ENCODE assay signal across 24 cellular contexts in genomic region chr18:5451871-5452270, GRCh38.
"Had no signal": no experiment of that assay in that cellular context is flagged by ENCODE, and none has a peak within 500 bp of the region (broad histone marks: within the 10 kb centered on the region; RNA-seq: fewer than 3 reads in every experiment).

No MANE protein-coding gene starts in this region.

- H3K9me3 ChIP-seq: colonic mucosa, esophagus muscularis mucosa, esophagus squamous epithelium, gastrocnemius medialis, gastroesophageal sphincter, heart left ventricle, heart right ventricle had no signal

- H3K27me3 ChIP-seq: colonic mucosa, dorsolateral prefrontal cortex, esophagus muscularis mucosa, esophagus squamous epithelium, foreskin keratinocyte, gastrocnemius medialis, gastroesophageal sphincter, heart left ventricle, heart right ventricle had no signal

- H3K4me3 ChIP-seq: colonic mucosa, coronary artery, dorsolateral prefrontal cortex, esophagus muscularis mucosa, esophagus squamous epithelium, gastrocnemius medialis, gastroesophageal sphincter, heart left ventricle, heart right ventricle had no signal

- ATAC-seq: effector memory CD8-positive, alpha-beta T cell; esophagus mucosa; gastrocnemius medialis; gastroesophageal sphincter; heart left ventricle; heart right ventricle had no signal

- H3K36me3 ChIP-seq: colonic mucosa, esophagus muscularis mucosa, esophagus squamous epithelium, gastrocnemius medialis, gastroesophageal sphincter, heart left ventricle, heart right ventricle had no signal

- H3K4me1 ChIP-seq: colonic mucosa, esophagus muscularis mucosa, foreskin keratinocyte, gastrocnemius medialis, gastroesophageal sphincter had no signal

- H3K27ac ChIP-seq: colonic mucosa, coronary artery, dorsolateral prefrontal cortex, epithelial cell of prostate, esophagus muscularis mucosa, esophagus squamous epithelium, foreskin keratinocyte, gastrocnemius medialis, gastroesophageal sphincter, heart left ventricle, heart right ventricle had no signal

- DNase-seq: colonic mucosa; cortex of kidney; dermis blood vessel endothelial cell; dorsolateral prefrontal cortex; effector CD4-positive, alpha-beta T cell; effector CD8-positive, alpha-beta T cell; effector memory CD4-positive, alpha-beta T cell; effector memory CD8-positive, alpha-beta T cell; endodermal cell; erythroblast; esophagus squamous epithelium; foreskin fibroblast; foreskin keratinocyte; foreskin melanocyte; gastrocnemius medialis; glutamatergic neuron; head of caudate nucleus; heart left ventricle; heart right ventricle had no signal
